Comparison of ENCODE assay signal across 25 cellular contexts in genomic region chr1:70084314-70084915, GRCh38.
A peak's percentile ranks its signal among the peaks of the same experiment; 100 is the strongest.
DNase-seq lines count a peak whose midpoint lies in the region; ATAC-seq, FAIRE-seq and TF ChIP-seq lines count a peak whose summit lies in the region.
"Had no signal": no experiment of that assay in that cellular context is flagged by ENCODE, and none has a peak within 500 bp of the region (broad histone marks: within the 10 kb centered on the region; RNA-seq: fewer than 3 reads in every experiment).

No MANE protein-coding gene starts in this region.

- no peak overlapping the region for H3K9ac ChIP-seq in PC-3 (ENCODE audit: low read length)
- H3K9ac ChIP-seq: neural progenitor cell had no signal

- no peak overlapping the region for H2AFZ ChIP-seq in PC-3 (ENCODE audit: low read length)
- H2AFZ ChIP-seq: neural progenitor cell had no signal

- H3K4me3 ChIP-seq in A549 (no peak overlapping the region), HEK293 (ENCODE audit: low read depth, low read length) (no peak overlapping the region), PC-3 (ENCODE audit: low read length) (no peak overlapping the region), pancreas (no peak overlapping the region)
- H3K4me3 ChIP-seq: lung, neural progenitor cell, prostate gland, upper lobe of right lung had no signal

- intact Hi-C loops in PC-3 (cut with micrococcal nuclease): no loop called here
- intact Hi-C loops in pancreas (cut with DNase I): no loop called here

- H3K4me1 ChIP-seq in A549 (no peaks in the 10 kb centered on the region), HEK293 (ENCODE audit: control insufficient read depth, insufficient read depth, low read length) (no peaks in the 10 kb centered on the region), PC-3 (ENCODE audit: insufficient read depth, low read length) (peaks cover 16% of the 10 kb centered on the region), pancreas (no peaks in the 10 kb centered on the region)
- H3K4me1 ChIP-seq: neural progenitor cell, prostate gland, upper lobe of right lung had no signal

- no peak for TF ChIP-seq EP300 in A549 (IDR thresholded peaks at IDR 0.05)

- H3K27me3 ChIP-seq in PC-3 (ENCODE audit: low read length): no peaks in the 10 kb centered on the region
- no peaks in the 10 kb centered on the region for H3K27me3 ChIP-seq in pancreas
- H3K27me3 ChIP-seq: neural progenitor cell, upper lobe of right lung had no signal

- CTCF ChIA-PET in A549 (lab: Yijun Ruan, JAX): no interaction called here
- CTCF ChIA-PET in HEK293 (lab: Yijun Ruan, JAX): no interaction called here
- CTCF ChIA-PET in PC-3 (lab: Charles Lee): no interaction called here

- DNase-seq in A549 (ENCODE audit: low read depth in 1 of 2, low spot score in 1 of 2) (no peak), PC-3 (peak; percentile 44), fibroblast of gingiva (ENCODE audit: low read depth) (peak; percentile 65), T-helper 1 cell (no peak), pancreas (no peak), NCI-H82 (lab: John Stamatoyannopoulos, UW) (no peak)
- DNase-seq: activated CD4-positive, CD25-positive, alpha-beta regulatory T cell; activated CD8-positive, alpha-beta T cell treated with anti-CD3 and anti-CD28 coated beads, Interleukin-2, amount 10 ng/mL, durations not matched to agents 7 days and 5 days; activated naive CD4-positive, alpha-beta T cell; activated T-cell treated with anti-CD3 and anti-CD28 coated beads, Interleukin-2, amount 50 U/mL, for 1 hour; amygdala; caudate nucleus; glutamatergic neuron; H7; kidney glomerular epithelial cell; NCI-H1694; NCI-H2171; NCI-H526; upper lobe of right lung had no signal

- H3K36me3 ChIP-seq in HEK293 (ENCODE audit: control insufficient read depth in 2 of 2, insufficient read depth in 1 of 2, low read length in 2 of 2): no peaks in the 10 kb centered on the region
- no peaks in the 10 kb centered on the region for H3K36me3 ChIP-seq in PC-3 (ENCODE audit: low read depth, low read length)
- H3K36me3 ChIP-seq in pancreas: no peaks in the 10 kb centered on the region
- H3K36me3 ChIP-seq: neural progenitor cell, prostate gland, upper lobe of right lung had no signal

- no peak for TF ChIP-seq POLR2A in A549 (IDR thresholded peaks at IDR 0.05; ENCODE audit: low read length)

- no peak for TF ChIP-seq RAD21 in A549 (conservative IDR thresholded peaks at IDR 0.05 in 1 of 2, IDR thresholded peaks at IDR 0.05 in 1 of 2)

- H3K4me2 ChIP-seq in A549 (no peak overlapping the region), PC-3 (ENCODE audit: low read length) (no peak overlapping the region)
- H3K4me2 ChIP-seq: neural progenitor cell had no signal

- H3K9me3 ChIP-seq in A549 (no peaks in the 10 kb centered on the region), HEK293 (ENCODE audit: control insufficient read depth, insufficient read depth, low read depth, low read length) (no peaks in the 10 kb centered on the region), PC-3 (ENCODE audit: low read length) (no peaks in the 10 kb centered on the region), pancreas (no peaks in the 10 kb centered on the region)
- H3K9me3 ChIP-seq: prostate gland, upper lobe of right lung had no signal

- no peaks in the 10 kb centered on the region for H3K9me2 ChIP-seq in PC-3 (replicated peaks; ENCODE audit: low read length)

- H4K20me1 ChIP-seq in PC-3 (ENCODE audit: low read length): no peaks in the 10 kb centered on the region

- TF ChIP-seq CTCF in A549 (IDR thresholded peaks at IDR 0.05): no peak
- no peak for TF ChIP-seq CTCF in HEK293 (tag by site-specific recombination; IDR thresholded peaks at IDR 0.05)
- no peak for TF ChIP-seq CTCF in PC-3 (conservative IDR thresholded peaks at IDR 0.05; ENCODE audit: low read depth, low read length)
- no peak for TF ChIP-seq CTCF in pancreas (IDR thresholded peaks at IDR 0.05)

- no peaks in the 10 kb centered on the region for H3F3A ChIP-seq in PC-3 (ENCODE audit: low read length, unreplicated experiment)

- 0% methylated on average over 1 of the region's 1 CpG for WGBS in A549 (ENCODE audit: missing lambda C conversion rate)
- 57 to 69% methylated on average over 1 of the region's 1 CpG for WGBS in pancreas, 2 donors

- H3K79me2 ChIP-seq in PC-3 (ENCODE audit: low read length): no peaks in the 10 kb centered on the region

- FAIRE-seq in A549 (lab: Jason Lieb, UNC): no peak
- no peak for FAIRE-seq in pancreas (lab: Jason Lieb, UNC)

- BruUV-seq in PC-3 (replicated peaks; lab: Mats Ljungman, UMichigan): no TSS peak

- ATAC-seq in A549: no peak
- peak; percentile 37 for ATAC-seq in PC-3
- no peak for ATAC-seq in GM18861 (IDR thresholded peaks at IDR 0.05; ENCODE audit: unreplicated experiment)
- ATAC-seq in pancreas: no peak
- ATAC-seq: activated CD8-positive, alpha-beta T cell treated with anti-CD3 and anti-CD28 coated beads, Interleukin-2, amount 10 ng/mL, durations not matched to agents 7 days and 5 days had no signal

- POLR2A ChIA-PET in A549 (lab: Yijun Ruan, JAX) (no interaction called here), HEK293 (lab: Yijun Ruan, JAX) (no interaction called here), PC-3 (lab: Charles Lee; ENCODE audit: unreplicated experiment) (no interaction called here)

- H3K27ac ChIP-seq in A549 (no peak overlapping the region), HEK293 (ENCODE audit: extremely low read depth, low read depth, low read length) (no peak overlapping the region), PC-3 (ENCODE audit: low read length) (no peak overlapping the region), pancreas (no peak overlapping the region)
- H3K27ac ChIP-seq: C4-2B, neural progenitor cell, prostate gland, upper lobe of right lung had no signal

TF ChIP-seq in A549, 52 proteins besides CTCF, POLR2A, EP300 and RAD21:
- no peak for TF ChIP-seq HOXA7 (CRISPR knock-in tag; IDR thresholded peaks at IDR 0.05)
- peak; percentile 74 for TF ChIP-seq MAFK (IDR thresholded peaks at IDR 0.05; ENCODE audit: partially characterized antibody)
- peak; percentile 60; the same call in 1 of the 2 replicates for TF ChIP-seq NFE2L2 (conservative IDR thresholded peaks at IDR 0.05; ENCODE audit: low read length)

TF ChIP-seq in HEK293, 187 proteins besides CTCF, POLR2A, EP300 and RAD21:
- no peak for TF ChIP-seq SP7 (tag by site-specific recombination; IDR thresholded peaks at IDR 0.05)
- no peak for TF ChIP-seq ZNF37A (tag by site-specific recombination; IDR thresholded peaks at IDR 0.05)
- TF ChIP-seq ZNF146 (tag by site-specific recombination; IDR thresholded peaks at IDR 0.05): peak; percentile 24; the same call in 1 of the 2 replicates
- TF ChIP-seq ZBTB17 (tag by site-specific recombination; IDR thresholded peaks at IDR 0.05): no peak
- no peak for TF ChIP-seq ZSCAN23 (tag by site-specific recombination; IDR thresholded peaks at IDR 0.05)
- peak; percentile 50; the same call in 1 of the 2 replicates for TF ChIP-seq ZNF10 (tag by site-specific recombination; IDR thresholded peaks at IDR 0.05)

Comparison
In these comparisons a context has a peak if more than half of its experiments do, and no peak if none do; other contexts are left out.
1. DNase-seq: peak in PC-3 (single experiment) and fibroblast of gingiva (single experiment); none in A549 (0 of 2), T-helper 1 cell (0 of 5), pancreas (0 of 6) and NCI-H82 (single experiment).